Comparison of ENCODE assay signal across 17 cellular contexts in the genomic region with DNA sequence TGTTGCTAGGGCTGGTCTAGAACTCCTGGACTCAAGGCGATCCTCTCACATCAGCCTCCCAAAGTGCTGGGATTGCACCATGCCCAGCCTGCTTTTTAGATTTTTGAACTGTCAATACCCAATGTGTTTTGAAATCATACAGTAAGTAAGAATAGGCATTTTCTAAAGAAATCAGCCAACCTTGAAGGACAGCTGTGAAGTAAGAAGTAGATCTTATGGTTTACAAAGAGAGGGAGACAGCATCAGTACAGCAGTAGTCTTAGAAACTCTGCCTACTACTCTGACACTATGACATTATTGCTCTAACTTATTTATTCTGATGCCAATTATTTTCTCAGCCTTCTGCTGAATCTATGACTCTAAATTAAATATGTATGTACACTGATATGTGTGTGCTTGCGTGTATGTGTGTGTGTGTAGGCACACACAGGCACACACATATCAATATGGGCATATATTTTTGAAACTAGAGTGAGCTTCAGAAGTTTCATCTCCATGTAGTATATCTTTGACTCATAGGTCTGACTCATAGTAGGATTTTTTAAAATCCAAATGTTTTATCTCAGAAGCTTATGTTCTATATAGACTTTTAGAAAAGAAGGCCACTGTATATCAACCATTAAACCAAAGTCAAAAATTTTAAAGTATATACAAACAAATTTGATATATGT.
DNase-seq lines count a peak whose midpoint lies in the region; ATAC-seq, FAIRE-seq and TF ChIP-seq lines count a peak whose summit lies in the region.
"Had no signal": no experiment of that assay in that cellular context is flagged by ENCODE, and none has a peak within 500 bp of the region (broad histone marks: within the 10 kb centered on the region; RNA-seq: fewer than 3 reads in every experiment).

No MANE protein-coding gene starts in this region.

- no peak overlapping the region for H4K91ac ChIP-seq in neuronal stem cell (ENCODE audit: low read depth, low read length, poor library complexity)

- no peak overlapping the region for H2AFZ ChIP-seq in neuronal stem cell (ENCODE audit: low read length)
- H2AFZ ChIP-seq: hepatocyte had no signal

- no peaks in the 10 kb centered on the region for H3K4me1 ChIP-seq in heart left ventricle
- H3K4me1 ChIP-seq in neuronal stem cell (ENCODE audit: control insufficient read depth in 2 of 2, insufficient read depth in 1 of 2, low read depth in 1 of 2, low read length in 2 of 2): no peaks in the 10 kb centered on the region
- no peaks in the 10 kb centered on the region for H3K4me1 ChIP-seq in SJCRH30
- H3K4me1 ChIP-seq: A549, upper lobe of right lung had no signal

- ATAC-seq in GM19324 (IDR thresholded peaks at IDR 0.05; ENCODE audit: low FRiP score, unreplicated experiment) (peak; percentile 53), HG02610 (IDR thresholded peaks at IDR 0.05; ENCODE audit: unreplicated experiment) (peak; percentile 51), HG03432 (IDR thresholded peaks at IDR 0.05; ENCODE audit: unreplicated experiment) (peak; percentile 76), heart left ventricle (no peak)
- ATAC-seq: A549, upper lobe of right lung had no signal

- no peak overlapping the region for H3K4me3 ChIP-seq in heart left ventricle
- H3K4me3 ChIP-seq in neuronal stem cell (ENCODE audit: low read length in 2 of 2): no peak overlapping the region
- H3K4me3 ChIP-seq in SJCRH30: no peak overlapping the region
- H3K4me3 ChIP-seq: A549, hepatocyte, upper lobe of right lung had no signal

- no peaks in the 10 kb centered on the region for H3K36me3 ChIP-seq in heart left ventricle
- no peaks in the 10 kb centered on the region for H3K36me3 ChIP-seq in neuronal stem cell (replicated peaks in 1 of 2; ENCODE audit: control insufficient read depth in 2 of 2, insufficient read depth in 2 of 2, low read length in 2 of 2)
- H3K36me3 ChIP-seq in SJCRH30: no peaks in the 10 kb centered on the region
- H3K36me3 ChIP-seq: upper lobe of right lung had no signal

- H3K4ac ChIP-seq in neuronal stem cell (ENCODE audit: low read length): no peak overlapping the region

- no peak overlapping the region for H2AK5ac ChIP-seq in neuronal stem cell (ENCODE audit: low read depth, low read length)

- TF ChIP-seq POLR2A in heart left ventricle (IDR thresholded peaks at IDR 0.05): no peak

- intact Hi-C loops in heart left ventricle (cut with DNase I): loop anchor here in 6 of 10 donors (5.0 to 10.0 kb wide), 3 partner anchors 121 to 711 kb away; no protein-coding TSS in a partner anchor

- no peak overlapping the region for H2BK15ac ChIP-seq in neuronal stem cell (ENCODE audit: low read length)

- H3K9me3 ChIP-seq in heart left ventricle (no peaks in the 10 kb centered on the region), neuronal stem cell (replicated peaks in 1 of 2; ENCODE audit: control insufficient read depth in 2 of 2, insufficient read depth in 1 of 2, low read depth in 1 of 2, low read length in 2 of 2) (no peaks in the 10 kb centered on the region), SJCRH30 (replicated peaks) (no peaks in the 10 kb centered on the region)
- H3K9me3 ChIP-seq: A549, upper lobe of right lung had no signal

- no peak overlapping the region for H3K18ac ChIP-seq in neuronal stem cell (ENCODE audit: low read length)

- H4K8ac ChIP-seq in neuronal stem cell (ENCODE audit: low read depth, low read length): no peak overlapping the region

- no peak overlapping the region for H2BK120ac ChIP-seq in neuronal stem cell (ENCODE audit: low read depth, low read length)

- H2BK5ac ChIP-seq in neuronal stem cell (ENCODE audit: low read length): no peak overlapping the region

- H3K27ac ChIP-seq in heart left ventricle (no peak overlapping the region), neuronal stem cell (replicated peaks; ENCODE audit: low read length) (no peak overlapping the region), SJCRH30 (no peak overlapping the region)
- H3K27ac ChIP-seq: A549, epithelial cell of prostate, hepatocyte, upper lobe of right lung had no signal

- no peak overlapping the region for H3K23ac ChIP-seq in neuronal stem cell (ENCODE audit: low read depth, low read length, poor library complexity)

- H3K9ac ChIP-seq in neuronal stem cell (ENCODE audit: low read depth, low read length, poor library complexity): no peak overlapping the region

- DNase-seq in D721Med (ENCODE audit: insufficient read length, low spot score) (no peak), heart left ventricle (no peak), neuronal stem cell (ENCODE audit: low spot score) (no peak), SJCRH30 (no peak), AG20443 (ENCODE audit: low spot score) (no peak)
- DNase-seq: activated CD4-positive, alpha-beta T cell treated with anti-CD3 and anti-CD28 coated beads, Interleukin-2, amount 10 ng/mL, durations not matched to agents 7 days and 5 days; activated gamma-delta T cell treated with Interleukin-2 at 50 U/mL for 16 hours; DMS153; KG1; NCI-H2029 treated with DMSO at 0.1 percent for 48 hours; upper lobe of right lung had no signal

- 65 to 93% (median 82%) methylated on average over 2 of the region's 2 CpGs for WGBS in heart left ventricle, 4 donors
- no CpG with 5 or more reads among the region's 2 CpGs for WGBS in neuronal stem cell (ENCODE audit: extremely low coverage in 2 of 2, insufficient read length in 2 of 2, insufficient replicate concordance in 1 of 2), 2 donors

- peak; percentile 38 for FAIRE-seq in D721Med (lab: Jason Lieb, UNC)
- FAIRE-seq: A549 had no signal

- H2BK12ac ChIP-seq in neuronal stem cell (ENCODE audit: low read length): no peak overlapping the region

- H3K27me3 ChIP-seq in heart left ventricle: no peaks in the 10 kb centered on the region
- H3K27me3 ChIP-seq in neuronal stem cell (ENCODE audit: control insufficient read depth in 3 of 3, insufficient read depth in 3 of 3, low read depth in 1 of 3, low read length in 3 of 3): no peaks in the 10 kb centered on the region
- H3K27me3 ChIP-seq in SJCRH30: no peaks in the 10 kb centered on the region
- H3K27me3 ChIP-seq: hepatocyte, upper lobe of right lung had no signal

- no peaks in the 10 kb centered on the region for H3K79me1 ChIP-seq in neuronal stem cell (ENCODE audit: low read depth, low read length)

- H3K4me2 ChIP-seq in neuronal stem cell (ENCODE audit: insufficient read depth, low read length, poor library complexity, severe bottlenecking): no peak overlapping the region
- H3K4me2 ChIP-seq: A549, hepatocyte had no signal

- no peak overlapping the region for H3K14ac ChIP-seq in neuronal stem cell (ENCODE audit: low read length)

- TF ChIP-seq CTCF in D721Med (IDR thresholded peaks at IDR 0.05; ENCODE audit: insufficient read depth, missing control alignments) (no peak), heart left ventricle (IDR thresholded peaks at IDR 0.05) (no peak)

Comparison
In these comparisons a context has a peak if more than half of its experiments do, and no peak if none do; other contexts are left out.
1. ATAC-seq: peak in GM19324 (single experiment), HG02610 (single experiment) and HG03432 (single experiment); none in heart left ventricle (0 of 4).